Comparison of ENCODE assay signal across 1 cellular context in the genomic region with DNA sequence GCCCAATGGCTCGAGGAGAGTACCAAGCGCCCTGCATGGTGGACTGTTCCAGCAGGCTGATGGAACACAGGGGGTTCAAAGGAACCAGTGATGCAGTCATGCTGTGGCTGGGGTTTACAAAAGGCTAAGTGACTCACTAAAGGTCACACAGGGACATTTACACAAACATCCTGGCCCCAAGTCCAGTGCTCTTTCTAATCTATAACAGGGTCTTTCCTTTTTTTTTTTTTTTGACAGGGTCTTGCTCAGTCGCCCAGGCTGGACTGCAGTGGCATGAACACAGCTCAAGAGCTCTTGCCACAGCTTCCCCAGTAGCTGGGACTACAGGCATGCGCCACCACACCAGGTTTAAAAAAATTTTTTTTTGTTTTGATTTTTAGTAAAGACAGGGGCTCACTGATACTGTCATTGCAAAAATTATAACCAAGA.
TF ChIP-seq lines count a peak whose summit lies in the region.

No MANE protein-coding gene starts in this region.

TF ChIP-seq in HepG2, 621 proteins besides CTCF, POLR2A, EP300 and RAD21 (continued from another document and continues in another):
- TF ChIP-seq, protein P1, sequence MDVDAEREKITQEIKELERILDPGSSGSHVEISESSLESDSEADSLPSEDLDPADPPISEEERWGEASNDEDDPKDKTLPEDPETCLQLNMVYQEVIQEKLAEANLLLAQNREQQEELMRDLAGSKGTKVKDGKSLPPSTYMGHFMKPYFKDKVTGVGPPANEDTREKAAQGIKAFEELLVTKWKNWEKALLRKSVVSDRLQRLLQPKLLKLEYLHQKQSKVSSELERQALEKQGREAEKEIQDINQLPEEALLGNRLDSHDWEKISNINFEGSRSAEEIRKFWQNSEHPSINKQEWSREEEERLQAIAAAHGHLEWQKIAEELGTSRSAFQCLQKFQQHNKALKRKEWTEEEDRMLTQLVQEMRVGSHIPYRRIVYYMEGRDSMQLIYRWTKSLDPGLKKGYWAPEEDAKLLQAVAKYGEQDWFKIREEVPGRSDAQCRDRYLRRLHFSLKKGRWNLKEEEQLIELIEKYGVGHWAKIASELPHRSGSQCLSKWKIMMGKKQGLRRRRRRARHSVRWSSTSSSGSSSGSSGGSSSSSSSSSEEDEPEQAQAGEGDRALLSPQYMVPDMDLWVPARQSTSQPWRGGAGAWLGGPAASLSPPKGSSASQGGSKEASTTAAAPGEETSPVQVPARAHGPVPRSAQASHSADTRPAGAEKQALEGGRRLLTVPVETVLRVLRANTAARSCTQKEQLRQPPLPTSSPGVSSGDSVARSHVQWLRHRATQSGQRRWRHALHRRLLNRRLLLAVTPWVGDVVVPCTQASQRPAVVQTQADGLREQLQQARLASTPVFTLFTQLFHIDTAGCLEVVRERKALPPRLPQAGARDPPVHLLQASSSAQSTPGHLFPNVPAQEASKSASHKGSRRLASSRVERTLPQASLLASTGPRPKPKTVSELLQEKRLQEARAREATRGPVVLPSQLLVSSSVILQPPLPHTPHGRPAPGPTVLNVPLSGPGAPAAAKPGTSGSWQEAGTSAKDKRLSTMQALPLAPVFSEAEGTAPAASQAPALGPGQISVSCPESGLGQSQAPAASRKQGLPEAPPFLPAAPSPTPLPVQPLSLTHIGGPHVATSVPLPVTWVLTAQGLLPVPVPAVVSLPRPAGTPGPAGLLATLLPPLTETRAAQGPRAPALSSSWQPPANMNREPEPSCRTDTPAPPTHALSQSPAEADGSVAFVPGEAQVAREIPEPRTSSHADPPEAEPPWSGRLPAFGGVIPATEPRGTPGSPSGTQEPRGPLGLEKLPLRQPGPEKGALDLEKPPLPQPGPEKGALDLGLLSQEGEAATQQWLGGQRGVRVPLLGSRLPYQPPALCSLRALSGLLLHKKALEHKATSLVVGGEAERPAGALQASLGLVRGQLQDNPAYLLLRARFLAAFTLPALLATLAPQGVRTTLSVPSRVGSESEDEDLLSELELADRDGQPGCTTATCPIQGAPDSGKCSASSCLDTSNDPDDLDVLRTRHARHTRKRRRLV (CRISPR knock-in tag; IDR thresholded peaks at IDR 0.05): no peak
- TF ChIP-seq HNF4G (IDR thresholded peaks at IDR 0.05; ENCODE audit: borderline replicate concordance, low read depth, low read length): peak; percentile 74
- TF ChIP-seq HNF4G (CRISPR knock-in tag; IDR thresholded peaks at IDR 0.05; ENCODE audit: borderline replicate concordance, low read depth): no peak; the same call in 1 of the 2 replicates
- no peak for TF ChIP-seq ATAD3A (CRISPR knock-in tag; IDR thresholded peaks at IDR 0.05)
- TF ChIP-seq, protein P2, sequence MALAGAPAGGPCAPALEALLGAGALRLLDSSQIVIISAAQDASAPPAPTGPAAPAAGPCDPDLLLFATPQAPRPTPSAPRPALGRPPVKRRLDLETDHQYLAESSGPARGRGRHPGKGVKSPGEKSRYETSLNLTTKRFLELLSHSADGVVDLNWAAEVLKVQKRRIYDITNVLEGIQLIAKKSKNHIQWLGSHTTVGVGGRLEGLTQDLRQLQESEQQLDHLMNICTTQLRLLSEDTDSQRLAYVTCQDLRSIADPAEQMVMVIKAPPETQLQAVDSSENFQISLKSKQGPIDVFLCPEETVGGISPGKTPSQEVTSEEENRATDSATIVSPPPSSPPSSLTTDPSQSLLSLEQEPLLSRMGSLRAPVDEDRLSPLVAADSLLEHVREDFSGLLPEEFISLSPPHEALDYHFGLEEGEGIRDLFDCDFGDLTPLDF (CRISPR knock-in tag; IDR thresholded peaks at IDR 0.05): no peak
- TF ChIP-seq FLYWCH1 (CRISPR knock-in tag; IDR thresholded peaks at IDR 0.05): no peak
- no peak for TF ChIP-seq NFKBIZ (CRISPR knock-in tag; IDR thresholded peaks at IDR 0.05)
- no peak for TF ChIP-seq GLI4 (CRISPR knock-in tag; IDR thresholded peaks at IDR 0.05; ENCODE audit: borderline replicate concordance)
- no peak for TF ChIP-seq SALL2 (CRISPR knock-in tag; IDR thresholded peaks at IDR 0.05)
- TF ChIP-seq PITX1 (CRISPR knock-in tag; IDR thresholded peaks at IDR 0.05): peak; percentile 78; the same call in 1 of the 2 replicates
- TF ChIP-seq, protein P3, sequence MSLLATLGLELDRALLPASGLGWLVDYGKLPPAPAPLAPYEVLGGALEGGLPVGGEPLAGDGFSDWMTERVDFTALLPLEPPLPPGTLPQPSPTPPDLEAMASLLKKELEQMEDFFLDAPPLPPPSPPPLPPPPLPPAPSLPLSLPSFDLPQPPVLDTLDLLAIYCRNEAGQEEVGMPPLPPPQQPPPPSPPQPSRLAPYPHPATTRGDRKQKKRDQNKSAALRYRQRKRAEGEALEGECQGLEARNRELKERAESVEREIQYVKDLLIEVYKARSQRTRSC (CRISPR knock-in tag; IDR thresholded peaks at IDR 0.05; ENCODE audit: low read depth): no peak
- TF ChIP-seq KDM5A (IDR thresholded peaks at IDR 0.05; ENCODE audit: borderline replicate concordance, low read length): no peak
- no peak for TF ChIP-seq SNAPC2 (CRISPR knock-in tag; IDR thresholded peaks at IDR 0.05)
- no peak for TF ChIP-seq ZNF10 (CRISPR knock-in tag; IDR thresholded peaks at IDR 0.05; ENCODE audit: borderline replicate concordance, low read depth)
- TF ChIP-seq, protein P4, sequence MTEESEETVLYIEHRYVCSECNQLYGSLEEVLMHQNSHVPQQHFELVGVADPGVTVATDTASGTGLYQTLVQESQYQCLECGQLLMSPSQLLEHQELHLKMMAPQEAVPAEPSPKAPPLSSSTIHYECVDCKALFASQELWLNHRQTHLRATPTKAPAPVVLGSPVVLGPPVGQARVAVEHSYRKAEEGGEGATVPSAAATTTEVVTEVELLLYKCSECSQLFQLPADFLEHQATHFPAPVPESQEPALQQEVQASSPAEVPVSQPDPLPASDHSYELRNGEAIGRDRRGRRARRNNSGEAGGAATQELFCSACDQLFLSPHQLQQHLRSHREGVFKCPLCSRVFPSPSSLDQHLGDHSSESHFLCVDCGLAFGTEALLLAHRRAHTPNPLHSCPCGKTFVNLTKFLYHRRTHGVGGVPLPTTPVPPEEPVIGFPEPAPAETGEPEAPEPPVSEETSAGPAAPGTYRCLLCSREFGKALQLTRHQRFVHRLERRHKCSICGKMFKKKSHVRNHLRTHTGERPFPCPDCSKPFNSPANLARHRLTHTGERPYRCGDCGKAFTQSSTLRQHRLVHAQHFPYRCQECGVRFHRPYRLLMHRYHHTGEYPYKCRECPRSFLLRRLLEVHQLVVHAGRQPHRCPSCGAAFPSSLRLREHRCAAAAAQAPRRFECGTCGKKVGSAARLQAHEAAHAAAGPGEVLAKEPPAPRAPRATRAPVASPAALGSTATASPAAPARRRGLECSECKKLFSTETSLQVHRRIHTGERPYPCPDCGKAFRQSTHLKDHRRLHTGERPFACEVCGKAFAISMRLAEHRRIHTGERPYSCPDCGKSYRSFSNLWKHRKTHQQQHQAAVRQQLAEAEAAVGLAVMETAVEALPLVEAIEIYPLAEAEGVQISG (CRISPR knock-in tag; IDR thresholded peaks at IDR 0.05): peak; percentile 26; the same call in 1 of the 2 replicates
- peak; percentile 94 for TF ChIP-seq FOSL1 (CRISPR knock-in tag; IDR thresholded peaks at IDR 0.05; ENCODE audit: borderline replicate concordance)
- 0 out of 2 replicates have a peak, but pooled peaks have one; percentile 27 for TF ChIP-seq SOX13 (IDR thresholded peaks at IDR 0.05)
- peak in 1 of 2 experiments; percentile 74; a peak in 2 of 4 replicates for TF ChIP-seq SOX13 (CRISPR knock-in tag; conservative IDR thresholded peaks at IDR 0.05 in 1 of 2, IDR thresholded peaks at IDR 0.05 in 1 of 2)
- TF ChIP-seq YEATS4 (CRISPR knock-in tag; IDR thresholded peaks at IDR 0.05; ENCODE audit: borderline replicate concordance): no peak
- TF ChIP-seq, protein P5, sequence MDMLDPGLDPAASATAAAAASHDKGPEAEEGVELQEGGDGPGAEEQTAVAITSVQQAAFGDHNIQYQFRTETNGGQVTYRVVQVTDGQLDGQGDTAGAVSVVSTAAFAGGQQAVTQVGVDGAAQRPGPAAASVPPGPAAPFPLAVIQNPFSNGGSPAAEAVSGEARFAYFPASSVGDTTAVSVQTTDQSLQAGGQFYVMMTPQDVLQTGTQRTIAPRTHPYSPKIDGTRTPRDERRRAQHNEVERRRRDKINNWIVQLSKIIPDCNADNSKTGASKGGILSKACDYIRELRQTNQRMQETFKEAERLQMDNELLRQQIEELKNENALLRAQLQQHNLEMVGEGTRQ (IDR thresholded peaks at IDR 0.05; ENCODE audit: low read depth, low read length): no peak
- TF ChIP-seq, protein P5 (CRISPR knock-in tag; IDR thresholded peaks at IDR 0.05; ENCODE audit: borderline replicate concordance): no peak
- TF ChIP-seq ZNF841 (CRISPR knock-in tag; IDR thresholded peaks at IDR 0.05; ENCODE audit: borderline replicate concordance): no peak
- TF ChIP-seq ZNF776 (CRISPR knock-in tag; IDR thresholded peaks at IDR 0.05): no peak
- TF ChIP-seq ZNF615 (CRISPR knock-in tag; IDR thresholded peaks at IDR 0.05; ENCODE audit: borderline replicate concordance): no peak
- no peak for TF ChIP-seq ZNF605 (CRISPR knock-in tag; IDR thresholded peaks at IDR 0.05)
- TF ChIP-seq, protein P6, sequence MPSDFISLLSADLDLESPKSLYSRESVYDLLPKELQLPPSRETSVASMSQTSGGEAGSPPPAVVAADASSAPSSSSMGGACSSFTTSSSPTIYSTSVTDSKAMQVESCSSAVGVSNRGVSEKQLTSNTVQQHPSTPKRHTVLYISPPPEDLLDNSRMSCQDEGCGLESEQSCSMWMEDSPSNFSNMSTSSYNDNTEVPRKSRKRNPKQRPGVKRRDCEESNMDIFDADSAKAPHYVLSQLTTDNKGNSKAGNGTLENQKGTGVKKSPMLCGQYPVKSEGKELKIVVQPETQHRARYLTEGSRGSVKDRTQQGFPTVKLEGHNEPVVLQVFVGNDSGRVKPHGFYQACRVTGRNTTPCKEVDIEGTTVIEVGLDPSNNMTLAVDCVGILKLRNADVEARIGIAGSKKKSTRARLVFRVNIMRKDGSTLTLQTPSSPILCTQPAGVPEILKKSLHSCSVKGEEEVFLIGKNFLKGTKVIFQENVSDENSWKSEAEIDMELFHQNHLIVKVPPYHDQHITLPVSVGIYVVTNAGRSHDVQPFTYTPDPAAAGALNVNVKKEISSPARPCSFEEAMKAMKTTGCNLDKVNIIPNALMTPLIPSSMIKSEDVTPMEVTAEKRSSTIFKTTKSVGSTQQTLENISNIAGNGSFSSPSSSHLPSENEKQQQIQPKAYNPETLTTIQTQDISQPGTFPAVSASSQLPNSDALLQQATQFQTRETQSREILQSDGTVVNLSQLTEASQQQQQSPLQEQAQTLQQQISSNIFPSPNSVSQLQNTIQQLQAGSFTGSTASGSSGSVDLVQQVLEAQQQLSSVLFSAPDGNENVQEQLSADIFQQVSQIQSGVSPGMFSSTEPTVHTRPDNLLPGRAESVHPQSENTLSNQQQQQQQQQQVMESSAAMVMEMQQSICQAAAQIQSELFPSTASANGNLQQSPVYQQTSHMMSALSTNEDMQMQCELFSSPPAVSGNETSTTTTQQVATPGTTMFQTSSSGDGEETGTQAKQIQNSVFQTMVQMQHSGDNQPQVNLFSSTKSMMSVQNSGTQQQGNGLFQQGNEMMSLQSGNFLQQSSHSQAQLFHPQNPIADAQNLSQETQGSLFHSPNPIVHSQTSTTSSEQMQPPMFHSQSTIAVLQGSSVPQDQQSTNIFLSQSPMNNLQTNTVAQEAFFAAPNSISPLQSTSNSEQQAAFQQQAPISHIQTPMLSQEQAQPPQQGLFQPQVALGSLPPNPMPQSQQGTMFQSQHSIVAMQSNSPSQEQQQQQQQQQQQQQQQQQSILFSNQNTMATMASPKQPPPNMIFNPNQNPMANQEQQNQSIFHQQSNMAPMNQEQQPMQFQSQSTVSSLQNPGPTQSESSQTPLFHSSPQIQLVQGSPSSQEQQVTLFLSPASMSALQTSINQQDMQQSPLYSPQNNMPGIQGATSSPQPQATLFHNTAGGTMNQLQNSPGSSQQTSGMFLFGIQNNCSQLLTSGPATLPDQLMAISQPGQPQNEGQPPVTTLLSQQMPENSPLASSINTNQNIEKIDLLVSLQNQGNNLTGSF (CRISPR knock-in tag; IDR thresholded peaks at IDR 0.05): no peak
- no peak for TF ChIP-seq ONECUT2 (CRISPR knock-in tag; IDR thresholded peaks at IDR 0.05)
- peak; percentile 91 for TF ChIP-seq ZNF644 (CRISPR knock-in tag; IDR thresholded peaks at IDR 0.05; ENCODE audit: low read depth)
- TF ChIP-seq KDM3A (CRISPR knock-in tag; IDR thresholded peaks at IDR 0.05; ENCODE audit: low read depth): no peak
- TF ChIP-seq ZIK1 (CRISPR knock-in tag; IDR thresholded peaks at IDR 0.05; ENCODE audit: borderline replicate concordance, low read depth): no peak
- TF ChIP-seq ZNF703 (CRISPR knock-in tag; IDR thresholded peaks at IDR 0.05; ENCODE audit: borderline replicate concordance): no peak
- no peak for TF ChIP-seq ZNF839 (CRISPR knock-in tag; IDR thresholded peaks at IDR 0.05; ENCODE audit: borderline replicate concordance)
- no peak for TF ChIP-seq ZNF326 (CRISPR knock-in tag; IDR thresholded peaks at IDR 0.05; ENCODE audit: borderline replicate concordance)
- TF ChIP-seq, protein P7, sequence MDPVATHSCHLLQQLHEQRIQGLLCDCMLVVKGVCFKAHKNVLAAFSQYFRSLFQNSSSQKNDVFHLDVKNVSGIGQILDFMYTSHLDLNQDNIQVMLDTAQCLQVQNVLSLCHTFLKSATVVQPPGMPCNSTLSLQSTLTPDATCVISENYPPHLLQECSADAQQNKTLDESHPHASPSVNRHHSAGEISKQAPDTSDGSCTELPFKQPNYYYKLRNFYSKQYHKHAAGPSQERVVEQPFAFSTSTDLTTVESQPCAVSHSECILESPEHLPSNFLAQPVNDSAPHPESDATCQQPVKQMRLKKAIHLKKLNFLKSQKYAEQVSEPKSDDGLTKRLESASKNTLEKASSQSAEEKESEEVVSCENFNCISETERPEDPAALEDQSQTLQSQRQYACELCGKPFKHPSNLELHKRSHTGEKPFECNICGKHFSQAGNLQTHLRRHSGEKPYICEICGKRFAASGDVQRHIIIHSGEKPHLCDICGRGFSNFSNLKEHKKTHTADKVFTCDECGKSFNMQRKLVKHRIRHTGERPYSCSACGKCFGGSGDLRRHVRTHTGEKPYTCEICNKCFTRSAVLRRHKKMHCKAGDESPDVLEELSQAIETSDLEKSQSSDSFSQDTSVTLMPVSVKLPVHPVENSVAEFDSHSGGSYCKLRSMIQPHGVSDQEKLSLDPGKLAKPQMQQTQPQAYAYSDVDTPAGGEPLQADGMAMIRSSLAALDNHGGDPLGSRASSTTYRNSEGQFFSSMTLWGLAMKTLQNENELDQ (CRISPR knock-in tag; IDR thresholded peaks at IDR 0.05; ENCODE audit: borderline replicate concordance): no peak
- no peak for TF ChIP-seq MTF1 (CRISPR knock-in tag; IDR thresholded peaks at IDR 0.05)
- TF ChIP-seq, protein P8, sequence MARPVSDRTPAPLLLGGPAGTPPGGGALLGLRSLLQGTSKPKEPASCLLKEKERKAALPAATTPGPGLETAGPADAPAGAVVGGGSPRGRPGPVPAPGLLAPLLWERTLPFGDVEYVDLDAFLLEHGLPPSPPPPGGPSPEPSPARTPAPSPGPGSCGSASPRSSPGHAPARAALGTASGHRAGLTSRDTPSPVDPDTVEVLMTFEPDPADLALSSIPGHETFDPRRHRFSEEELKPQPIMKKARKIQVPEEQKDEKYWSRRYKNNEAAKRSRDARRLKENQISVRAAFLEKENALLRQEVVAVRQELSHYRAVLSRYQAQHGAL (CRISPR knock-in tag; IDR thresholded peaks at IDR 0.05; ENCODE audit: not compliant biosample characterization): no peak
